ENCODE assay signal across 15 cellular contexts in genomic region chr10:9608592-9608991, GRCh38.
DNase-seq lines count a peak whose midpoint lies in the region; ATAC-seq, FAIRE-seq and TF ChIP-seq lines count a peak whose summit lies in the region.
"Had no signal": no experiment of that assay in that cellular context is flagged by ENCODE, and none has a peak within 500 bp of the region (broad histone marks: within the 10 kb centered on the region; RNA-seq: fewer than 3 reads in every experiment).

No MANE protein-coding gene starts in this region.

- no peaks in the 10 kb centered on the region for H3K4me1 Mint-ChIP-seq in type B pancreatic cell (ENCODE audit: unreplicated experiment)
- H3K4me1 Mint-ChIP-seq: CD4-positive, CD25-positive, alpha-beta regulatory T cell had no signal

- intact Hi-C loops in heart left ventricle (cut with DNase I), result no loop called here
- intact Hi-C loops in left cardiac atrium (cut with DNase I), result loop anchor here in 1 of 2 donors (5.0 kb wide), 1 partner anchor 1664 kb away; no protein-coding TSS in a partner anchor

- no peaks in the 10 kb centered on the region for H3K36me3 ChIP-seq in heart left ventricle

- no peaks in the 10 kb centered on the region for H3K9me3 ChIP-seq in heart left ventricle

- H3K36me3 Mint-ChIP-seq in type B pancreatic cell, result no peaks in the 10 kb centered on the region
- H3K36me3 Mint-ChIP-seq: CD4-positive, CD25-positive, alpha-beta regulatory T cell; natural killer cell treated with Interleukin-12 subunit alpha and Interleukin-12 subunit beta and Interleukin-15 and Interleukin-18, amount 100 ng/mL, for 72 hours had no signal

- in situ Hi-C loops in astrocyte of the cerebellum (cut with HindIII; ENCODE audit: low sequenced_read_pairs), result no loop called here

- H3K27ac ChIP-seq in heart left ventricle, result no peak overlapping the region

- no peak overlapping the region for H3K4me3 ChIP-seq in heart left ventricle
- no peak overlapping the region for H3K4me3 ChIP-seq in astrocyte of the cerebellum (ENCODE audit: low read depth, low read length)

- ATAC-seq in heart left ventricle, result no peak
- ATAC-seq in left cardiac atrium, result no peak
- ATAC-seq in stimulated activated naive CD8-positive, alpha-beta T cell treated with anti-CD3 and anti-CD28 coated beads, Interleukin-15, Interleukin-2, amounts not matched to agents 100 U/mL and 50 U/mL, for 24 hours, result no peak
- ATAC-seq: natural killer cell treated with Interleukin-12 subunit alpha and Interleukin-12 subunit beta and Interleukin-15 and Interleukin-18, amount 100 ng/mL, for 72 hours had no signal

- no peaks in the 10 kb centered on the region for H3K27me3 ChIP-seq in heart left ventricle

- peaks cover 5% of the 10 kb centered on the region for H3K9me3 Mint-ChIP-seq in type B pancreatic cell
- H3K9me3 Mint-ChIP-seq: activated naive CD4-positive, alpha-beta T cell treated with anti-CD3 and anti-CD28 coated beads for 36 hours; natural killer cell treated with Interleukin-12 subunit alpha and Interleukin-12 subunit beta and Interleukin-15 and Interleukin-18, amount 100 ng/mL, for 72 hours had no signal

- peak in 9 of 12 donors; percentile 18 to 49 (median 40) for TF ChIP-seq CTCF in heart left ventricle (IDR thresholded peaks at IDR 0.05)
- TF ChIP-seq CTCF in astrocyte of the cerebellum (IDR thresholded peaks at IDR 0.05; ENCODE audit: low read depth, low read length, missing control alignments), result peak; percentile 32
- TF ChIP-seq CTCF in type B pancreatic cell (conservative IDR thresholded peaks at IDR 0.05), result peak; percentile 79

- DNase-seq in heart left ventricle, result no peak
- DNase-seq in left cardiac atrium, result no peak
- peak; percentile 28 for DNase-seq in astrocyte of the cerebellum (ENCODE audit: low read depth)
- peak; percentile 51 for DNase-seq in iris pigment epithelial cell (ENCODE audit: low read depth)
- no peak for DNase-seq in type B pancreatic cell (ENCODE audit: extremely low spot score, unreplicated experiment)
- DNase-seq in cerebellar cortex (ENCODE audit: low spot score), result no peak
- DNase-seq in urothelium cell line (ENCODE audit: low spot score), result no peak
- no peak for DNase-seq in stimulated activated naive CD8-positive, alpha-beta T cell treated with anti-CD3 and anti-CD28 coated beads, Interleukin-15, Interleukin-2, amounts not matched to agents 100 U/mL and 50 U/mL, for 24 hours
- DNase-seq: activated CD4-positive, alpha-beta T cell treated with anti-CD3 and anti-CD28 coated beads for 48 hours; activated naive CD4-positive, alpha-beta T cell treated with anti-CD3 and anti-CD28 coated beads for 36 hours; CD4-positive, CD25-positive, alpha-beta regulatory T cell; foreskin melanocyte; SHP77 had no signal

- no peak overlapping the region for H3K4me3 Mint-ChIP-seq in type B pancreatic cell
- H3K4me3 Mint-ChIP-seq: activated naive CD4-positive, alpha-beta T cell treated with anti-CD3 and anti-CD28 coated beads for 36 hours; CD4-positive, CD25-positive, alpha-beta regulatory T cell; natural killer cell treated with Interleukin-12 subunit alpha and Interleukin-12 subunit beta and Interleukin-15 and Interleukin-18, amount 100 ng/mL, for 72 hours had no signal

- FAIRE-seq in urothelium cell line (lab: Jason Lieb, UNC), result no peak
- FAIRE-seq: H1 had no signal

- no peak overlapping the region for H3K27ac Mint-ChIP-seq in type B pancreatic cell
- H3K27ac Mint-ChIP-seq: activated naive CD4-positive, alpha-beta T cell treated with anti-CD3 and anti-CD28 coated beads for 36 hours; CD4-positive, CD25-positive, alpha-beta regulatory T cell; natural killer cell treated with Interleukin-12 subunit alpha and Interleukin-12 subunit beta and Interleukin-15 and Interleukin-18, amount 100 ng/mL, for 72 hours had no signal

- no peaks in the 10 kb centered on the region for H3K4me1 ChIP-seq in heart left ventricle

- no peak for TF ChIP-seq POLR2A in heart left ventricle (IDR thresholded peaks at IDR 0.05)

- no peaks in the 10 kb centered on the region for H3K27me3 Mint-ChIP-seq in type B pancreatic cell
- H3K27me3 Mint-ChIP-seq: CD4-positive, CD25-positive, alpha-beta regulatory T cell; natural killer cell treated with Interleukin-12 subunit alpha and Interleukin-12 subunit beta and Interleukin-15 and Interleukin-18, amount 100 ng/mL, for 72 hours had no signal

Comparison
In these comparisons a context has a peak if more than half of its experiments do, and no peak if none do; other contexts are left out.
1. DNase-seq: peak in astrocyte of the cerebellum (single experiment) and iris pigment epithelial cell (single experiment); none in heart left ventricle (0 of 5), left cardiac atrium (single experiment), type B pancreatic cell (single experiment), cerebellar cortex (single experiment), urothelium cell line (single experiment) and stimulated activated naive CD8-positive, alpha-beta T cell treated with anti-CD3 and anti-CD28 coated beads, Interleukin-15, Interleukin-2, amounts not matched to agents 100 U/mL and 50 U/mL, for 24 hours (single experiment).
2. Peak in every context shown above with its lines, with median percentiles within 50 percentile points of each other: CTCF ChIP-seq.